In the genomic region with DNA sequence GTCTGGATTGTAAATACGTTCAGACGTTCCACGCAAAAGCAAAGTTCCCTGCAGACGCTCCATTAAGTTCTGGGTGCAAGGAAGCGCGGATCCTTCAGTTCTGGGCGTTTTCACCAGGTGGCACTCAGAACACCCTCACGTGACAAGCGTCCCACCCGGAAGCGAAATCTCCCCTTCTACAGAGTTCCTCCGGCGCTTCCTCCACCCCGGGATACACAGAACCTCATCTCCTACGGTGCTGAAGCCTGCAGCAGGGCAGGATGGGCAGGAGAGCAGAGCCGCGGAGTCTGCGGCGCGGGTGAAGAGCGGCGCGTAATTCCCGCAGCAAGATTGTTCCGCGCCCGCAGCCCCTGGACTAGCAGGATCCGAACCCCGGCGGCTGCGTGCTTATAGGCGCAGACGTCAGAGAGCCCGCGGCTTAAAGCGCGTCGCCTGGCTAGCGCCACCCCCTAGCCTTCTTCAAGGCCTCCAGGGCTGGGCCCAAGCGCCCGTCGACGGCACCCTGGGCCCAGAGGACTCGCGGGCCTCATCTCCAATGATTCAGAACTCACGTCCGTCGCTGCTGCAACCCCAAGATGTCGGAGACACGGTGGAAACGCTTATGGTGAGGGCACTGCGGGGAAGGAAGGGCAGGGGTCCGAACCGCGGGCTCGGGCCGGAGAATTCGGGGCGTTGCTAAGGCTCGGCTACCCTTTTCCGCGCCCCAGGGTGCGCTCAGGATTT, we compare ENCODE assay signal across 8 cellular contexts. TPM values are rescaled to one million over a fixed set of nuclear protein-coding genes. Genes with fewer than 3 reads are reported as not detected.
A peak's percentile ranks its signal among the peaks of the same experiment; 100 is the strongest.
DNase-seq lines count a peak whose midpoint lies in the region; ATAC-seq and FAIRE-seq lines count a peak whose summit lies in the region.

SLC25A38 (plus strand) TSS at position 181 of the 723 bp plus-strand sequence; CDS start at position 536, 355 bp downstream.

- H3K36me3 Mint-ChIP-seq in stimulated activated memory B cell treated with anti-CD40 and anti-IgM and Interleukin-4, amounts not matched to agents 10 μg/mL and 1 μg/mL and 100 μg/mL, for 72 hours = peaks cover 13% of the 10 kb centered on the region

- peak within 1 kb of the TSS; percentile 99 for H3K4me3 Mint-ChIP-seq in stimulated activated memory B cell treated with anti-CD40 and anti-IgM and Interleukin-4, amounts not matched to agents 10 μg/mL and 1 μg/mL and 100 μg/mL, for 72 hours

- no peak for FAIRE-seq in HTR-8/SVneo (lab: Jason Lieb, UNC)

- peak; percentile 66 for ATAC-seq in GM21360 (IDR thresholded peaks at IDR 0.05; ENCODE audit: unreplicated experiment)
- ATAC-seq in stimulated activated memory B cell treated with anti-CD40 and anti-IgM and Interleukin-4, amounts not matched to agents 10 μg/mL and 1 μg/mL and 100 μg/mL, for 72 hours = peak; percentile 93

- peak within 1 kb of the TSS; percentile 78 for H3K27ac ChIP-seq in epithelial cell of prostate

- DNase-seq in CD1c-positive myeloid dendritic cell (ENCODE audit: extremely low spot score) (peak; percentile 85), HTR-8/SVneo (ENCODE audit: insufficient read length, low spot score) (peak; percentile 84), epithelial cell of prostate (ENCODE audit: low read depth, low spot score) (no peak), myocyte (ENCODE audit: low read depth) (peak; percentile 85), NCI-H1105 (lab: John Stamatoyannopoulos, UW) (no peak)

- no peaks in the 10 kb centered on the region for H3K9me3 Mint-ChIP-seq in stimulated activated memory B cell treated with anti-CD40 and anti-IgM and Interleukin-4, amounts not matched to agents 10 μg/mL and 1 μg/mL and 100 μg/mL, for 72 hours

- POLR2A ChIA-PET in activated CD8-positive, alpha-beta memory T cell treated with anti-CD3 and anti-CD28 coated beads for 36 hours (lab: Charles Lee) = interaction anchor here (4.5 kb wide), 1 partner anchor 24 kb away, joined by 39 read pairs; the partner anchor contains the start of gene RPSA

- peak within 1 kb of the TSS; percentile 97 for H3K27ac Mint-ChIP-seq in stimulated activated memory B cell treated with anti-CD40 and anti-IgM and Interleukin-4, amounts not matched to agents 10 μg/mL and 1 μg/mL and 100 μg/mL, for 72 hours

- CTCF ChIA-PET in activated CD8-positive, alpha-beta memory T cell treated with anti-CD3 and anti-CD28 coated beads for 36 hours (lab: Charles Lee) = interaction anchor here (1.0 to 1.2 kb wide), 2 partner anchors 25 to 240 kb away, joined by 3 to 4 read pairs; no protein-coding TSS in a partner anchor

- H3K4me1 Mint-ChIP-seq in stimulated activated memory B cell treated with anti-CD40 and anti-IgM and Interleukin-4, amounts not matched to agents 10 μg/mL and 1 μg/mL and 100 μg/mL, for 72 hours = peaks cover 38% of the 10 kb centered on the region

- H3K27me3 Mint-ChIP-seq in stimulated activated memory B cell treated with anti-CD40 and anti-IgM and Interleukin-4, amounts not matched to agents 10 μg/mL and 1 μg/mL and 100 μg/mL, for 72 hours = no peaks in the 10 kb centered on the region

RNA-seq across cellular contexts. Expression of gene SLC25A38, which starts in this region (rescaled TPM):
- total RNA-seq in activated CD8-positive, alpha-beta memory T cell treated with anti-CD3 and anti-CD28 coated beads for 36 hours = 10 to 100 TPM; 53.9 to 56.7 TPM
- 25.5 and 28.5 TPM in 2 replicates for total RNA-seq in myocyte
- polyA plus RNA-seq in myocyte (2012) = 28.3 TPM

Comparison
In these comparisons a context has a peak if more than half of its experiments do, and no peak if none do; other contexts are left out.
1. DNase-seq: peak in CD1c-positive myeloid dendritic cell (single experiment), HTR-8/SVneo (single experiment) and myocyte (single experiment); none in epithelial cell of prostate (single experiment) and NCI-H1105 (single experiment).